In the genomic region with DNA sequence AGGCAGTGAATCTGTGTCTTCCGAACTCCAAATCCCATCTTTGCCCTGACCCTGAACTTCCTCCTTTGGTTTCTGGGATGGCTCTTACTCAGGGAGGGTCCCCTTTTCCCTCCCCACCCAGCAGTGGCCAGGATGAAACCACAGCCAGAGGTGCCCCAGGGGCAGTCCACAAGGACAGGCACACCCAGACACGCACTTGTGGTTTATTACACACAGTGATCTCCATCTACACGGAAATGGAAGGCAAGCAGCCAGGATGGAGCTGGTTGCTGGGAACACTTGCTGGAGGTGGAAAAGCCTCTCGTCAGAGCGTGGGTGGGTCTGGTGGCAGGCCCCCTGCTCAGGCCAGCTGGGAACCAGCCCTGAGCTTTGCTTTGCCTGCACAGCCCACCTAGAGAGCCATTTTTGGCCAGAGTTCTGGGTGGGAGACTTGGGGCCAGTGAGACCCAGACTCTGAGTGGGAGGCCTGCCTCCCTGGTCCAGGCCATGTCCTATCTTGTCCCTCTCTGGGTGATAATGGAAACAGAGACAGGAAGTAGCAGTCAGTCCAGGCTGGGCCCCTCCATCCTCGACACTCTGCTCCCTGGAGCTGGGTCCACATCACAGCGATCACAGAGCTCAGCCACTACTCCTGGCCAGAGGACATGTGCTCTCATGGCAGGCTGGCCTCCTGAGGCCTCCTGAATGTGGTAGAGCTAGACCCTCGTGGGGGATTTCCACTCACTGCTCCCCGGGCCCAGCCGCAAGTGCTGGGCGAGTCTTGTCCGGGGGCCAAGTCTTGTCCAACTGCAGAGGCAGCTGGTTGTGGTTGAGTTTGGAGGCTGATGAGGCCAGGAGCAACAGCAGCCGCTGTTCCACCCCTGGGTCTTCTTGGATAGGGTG, we compare ENCODE assay signal across 11 cellular contexts. TPM values are rescaled to one million over a fixed set of nuclear protein-coding genes. Genes with fewer than 3 reads are reported as not detected.
DNase-seq lines count a peak whose midpoint lies in the region; ATAC-seq and TF ChIP-seq lines count a peak whose summit lies in the region.
"Had no signal": no experiment of that assay in that cellular context is flagged by ENCODE, and none has a peak within 500 bp of the region (broad histone marks: within the 10 kb centered on the region; RNA-seq: fewer than 3 reads in every experiment).

No MANE protein-coding gene starts in this region.

- H3K36me3 ChIP-seq in RWPE2 (ENCODE audit: low read depth): no peaks in the 10 kb centered on the region
- H3K36me3 ChIP-seq: adrenal gland had no signal

- peak overlapping the region; percentile 94 for H3K27ac Mint-ChIP-seq in activated CD4-positive, alpha-beta T cell treated with anti-CD3 and anti-CD28 coated beads, Interleukin-2, amount 10 ng/mL, durations not matched to agents 7 days and 5 days

- H3K4me3 ChIP-seq in RWPE2 (ENCODE audit: severe bottlenecking): no peak overlapping the region
- H3K4me3 ChIP-seq in skin epidermis: no peak overlapping the region
- H3K4me3 ChIP-seq: adrenal gland had no signal

- peaks cover 13% of the 10 kb centered on the region for H3K4me1 ChIP-seq in RWPE2 (ENCODE audit: insufficient read depth, poor library complexity, severe bottlenecking)

- no peak for TF ChIP-seq CTCF in RWPE2 (IDR thresholded peaks at IDR 0.05; ENCODE audit: poor library complexity, severe bottlenecking)

- POLR2A ChIA-PET in activated CD4-positive, alpha-beta T cell treated with anti-CD3 and anti-CD28 coated beads, Interleukin-2, amount 10 ng/mL, durations not matched to agents 7 days and 5 days (lab: Charles Lee): no interaction called here

- ATAC-seq in RWPE2 (ENCODE audit: low read depth) (0 out of 3 replicates have a peak, but pooled peaks have one; percentile 10), esophagus mucosa (peak; percentile 13)

- CTCF ChIA-PET in activated CD4-positive, alpha-beta T cell treated with anti-CD3 and anti-CD28 coated beads, Interleukin-2, amount 10 ng/mL, durations not matched to agents 7 days and 5 days (lab: Charles Lee): interaction anchor here (0.6 to 2.2 kb wide), 4 partner anchors 10 to 813 kb away, joined by 3 to 6 read pairs (median 4); no protein-coding TSS in a partner anchor

- no peaks in the 10 kb centered on the region for H3K27me3 ChIP-seq in RWPE2 (ENCODE audit: insufficient read depth, poor library complexity, severe bottlenecking)
- H3K27me3 ChIP-seq: adrenal gland had no signal

- DNase-seq in activated CD4-positive, alpha-beta T cell treated with anti-CD3 and anti-CD28 coated beads, Interleukin-2, amount 10 ng/mL, durations not matched to agents 7 days and 5 days: no peak
- DNase-seq in activated CD4-positive, alpha-beta T cell treated with anti-CD3 and anti-CD28 coated beads, Interleukin-2, amount 50 U/mL, for 1 hour: no peak
- DNase-seq in RWPE2 (ENCODE audit: low spot score) (no peak), NCI-H345 (lab: John Stamatoyannopoulos, UW) (no peak)
- DNase-seq in stimulated activated CD8-positive, alpha-beta memory T cell treated with anti-CD3 and anti-CD28 coated beads, Interleukin-4, amount 100 ng/mL, for 48 hours: no peak
- no peak for DNase-seq in effector CD4-positive, alpha-beta T cell
- DNase-seq: erythroblast, NCI-H1436 treated with DMSO at 0.1 percent for 48 hours had no signal

- H3K36me3 Mint-ChIP-seq in activated CD4-positive, alpha-beta T cell treated with anti-CD3 and anti-CD28 coated beads, Interleukin-2, amount 10 ng/mL, durations not matched to agents 7 days and 5 days (ENCODE audit: low read depth): no peaks in the 10 kb centered on the region

- H3K27me3 Mint-ChIP-seq in activated CD4-positive, alpha-beta T cell treated with anti-CD3 and anti-CD28 coated beads, Interleukin-2, amount 10 ng/mL, durations not matched to agents 7 days and 5 days: no peaks in the 10 kb centered on the region

- peaks cover 84% of the 10 kb centered on the region for H3K4me1 Mint-ChIP-seq in activated CD4-positive, alpha-beta T cell treated with anti-CD3 and anti-CD28 coated beads, Interleukin-2, amount 10 ng/mL, durations not matched to agents 7 days and 5 days

- H3K9me3 Mint-ChIP-seq in activated CD4-positive, alpha-beta T cell treated with anti-CD3 and anti-CD28 coated beads, Interleukin-2, amount 10 ng/mL, durations not matched to agents 7 days and 5 days: no peaks in the 10 kb centered on the region

- H3K27ac ChIP-seq in RWPE2 (ENCODE audit: poor library complexity, severe bottlenecking) (no peak overlapping the region), skin epidermis (peak overlapping the region in 16 of 21 experiments; percentile 4 to 85 (median 62))

- H3K9me3 ChIP-seq in RWPE2 (ENCODE audit: severe bottlenecking): no peaks in the 10 kb centered on the region
- H3K9me3 ChIP-seq: adrenal gland had no signal

- H3K4me3 Mint-ChIP-seq in activated CD4-positive, alpha-beta T cell treated with anti-CD3 and anti-CD28 coated beads, Interleukin-2, amount 10 ng/mL, durations not matched to agents 7 days and 5 days: peak overlapping the region; percentile 27

RNA-seq across cellular contexts. Expression of a gene that starts 5.1 kb away (rescaled TPM):
- 100 to 1,000 TPM; 126 to 138 TPM for total RNA-seq in activated CD4-positive, alpha-beta T cell treated with anti-CD3 and anti-CD28 coated beads, Interleukin-2, amount 10 ng/mL, durations not matched to agents 7 days and 5 days
- total RNA-seq in esophagus mucosa: 26.8 TPM

RNA-seq across cellular contexts. Expression of a gene that starts 33.3 kb away (rescaled TPM):
- total RNA-seq in activated CD4-positive, alpha-beta T cell treated with anti-CD3 and anti-CD28 coated beads, Interleukin-2, amount 10 ng/mL, durations not matched to agents 7 days and 5 days: 100 to 1,000 TPM; 185 to 215 TPM
- total RNA-seq in esophagus mucosa: 153 TPM

RNA-seq across cellular contexts. Expression of a gene that starts 50.5 kb away (rescaled TPM):
- total RNA-seq in activated CD4-positive, alpha-beta T cell treated with anti-CD3 and anti-CD28 coated beads, Interleukin-2, amount 10 ng/mL, durations not matched to agents 7 days and 5 days: not detected
- not detected for total RNA-seq in esophagus mucosa
- total RNA-seq: adrenal gland had no signal
